23 cellular contexts compared by ENCODE assay signal in the genomic region with DNA sequence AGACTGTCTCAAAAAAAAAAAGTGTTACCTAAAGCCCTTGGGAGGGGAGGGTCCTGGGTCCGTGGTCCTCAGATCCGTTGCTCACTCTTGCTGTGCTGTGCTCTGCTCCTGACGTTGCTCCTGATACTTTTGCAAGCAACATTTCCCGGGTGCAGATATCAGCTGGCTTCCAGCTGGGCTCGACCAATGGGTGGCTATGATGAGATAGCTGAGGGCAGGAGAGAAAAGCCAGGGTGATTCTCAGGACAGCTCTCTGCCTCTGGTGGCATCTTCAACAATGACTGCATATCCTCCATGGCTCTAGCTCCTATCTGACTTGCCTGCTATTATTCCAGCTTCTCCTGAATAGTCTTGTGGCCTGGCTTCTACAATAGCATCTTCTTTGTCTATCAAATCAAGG.
"Had no signal": no experiment of that assay in that cellular context is flagged by ENCODE, and none has a peak within 500 bp of the region (broad histone marks: within the 10 kb centered on the region; RNA-seq: fewer than 3 reads in every experiment).

No MANE protein-coding gene starts in this region.

- H3K27ac ChIP-seq: HL-60, RWPE1, SJCRH30 had no signal

- H3K27me3 ChIP-seq: MG63, SJCRH30 had no signal

- ATAC-seq: Panc1, PC-3, SK-N-SH treated with all-trans-retinoic acid at 6 μM for 48 hours had no signal

- H3K9me3 ChIP-seq: MG63, SJCRH30 had no signal

- DNase-seq: Karpas-422, KG1, MG63, NCI-H1092, NCI-H1105 treated with DMSO at 0.1 percent for 48 hours, NCI-H1417 treated with DMSO at 0.1 percent for 48 hours, NCI-H146, NCI-H1694 treated with DMSO at 0.1 percent for 48 hours, NCI-H1930, NCI-H2081, NCI-H2107, NCI-H2227 treated with DMSO at 0.1 percent for 48 hours, NCI-H524, NCI-H526 treated with DMSO at 0.1 percent for 48 hours, NCI-H748 treated with DMSO at 0.1 percent for 48 hours, PC-3, SHP77, SJCRH30 had no signal

- H3K4me3 ChIP-seq: MG63, SJCRH30 had no signal

- H3K36me3 ChIP-seq: MG63, SJCRH30 had no signal

- FAIRE-seq: HTR-8/SVneo had no signal
